In the genomic region with DNA sequence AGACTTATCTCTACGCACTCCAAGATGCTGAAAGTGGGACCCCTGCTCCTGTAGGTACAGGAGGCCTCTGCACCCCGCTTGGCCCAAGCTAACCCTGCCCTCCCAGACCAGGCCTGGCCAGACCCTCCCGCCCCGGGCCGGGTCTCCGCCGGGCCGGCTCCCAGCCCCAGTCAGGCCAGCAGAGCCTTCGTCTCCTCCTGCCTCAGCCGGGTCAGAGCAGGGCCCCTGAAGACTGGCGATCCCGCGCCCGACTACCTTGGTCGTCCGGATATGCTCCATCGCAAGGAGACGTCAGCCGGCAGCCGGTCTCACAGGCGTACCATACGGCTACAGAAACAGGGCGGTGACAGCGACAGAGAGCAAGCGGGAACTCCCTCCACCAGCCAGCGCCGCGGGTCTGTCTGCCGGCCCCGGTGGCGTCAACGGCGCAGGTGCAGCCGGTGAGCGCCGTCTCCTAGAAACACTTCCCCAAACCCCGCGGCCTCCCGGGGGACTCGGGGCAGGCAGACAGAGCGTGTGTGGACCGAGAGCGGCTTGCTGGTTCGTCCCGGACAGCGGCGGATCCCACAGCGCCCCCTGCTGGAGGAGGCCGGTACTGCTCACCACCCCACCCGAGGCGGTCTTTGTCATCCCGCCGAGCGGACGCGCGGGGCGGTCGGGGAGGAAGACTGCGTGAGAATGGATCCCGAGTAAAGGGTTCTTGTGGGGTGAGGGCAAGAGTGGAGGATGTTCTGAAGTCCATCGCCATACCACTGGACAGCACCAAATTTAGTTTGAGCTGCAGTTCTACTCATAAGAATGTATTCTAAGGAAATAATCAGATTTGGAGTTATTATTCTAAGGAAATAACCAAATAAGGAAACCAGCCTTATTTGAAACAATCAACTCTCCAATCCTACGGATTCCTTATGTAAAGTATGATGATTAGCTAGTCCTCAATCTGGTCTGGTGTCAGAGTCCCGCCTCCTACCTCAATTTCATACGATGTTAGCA, we compare ENCODE assay signal across 8 cellular contexts.
DNase-seq lines count a peak whose midpoint lies in the region; ATAC-seq and TF ChIP-seq lines count a peak whose summit lies in the region.

TSS of gene MTMR6 (minus strand) at position 520 of the 993 bp plus-strand sequence. CDS start at position 279, 241 bp downstream.

- peak; percentile 71 for TF ChIP-seq CTCF in HL-60 (IDR thresholded peaks at IDR 0.05; ENCODE audit: insufficient read depth, low read length)

- peak within 1 kb of the TSS; percentile 98 for H3K4me3 ChIP-seq in HL-60 (replicated peaks; ENCODE audit: insufficient read depth, low read length)

- ATAC-seq in GM19455 (IDR thresholded peaks at IDR 0.05; ENCODE audit: unreplicated experiment), result peak; percentile 96

- peak within 1 kb of the TSS; percentile 96 for H3K27ac ChIP-seq in HL-60 (replicated peaks)

- no peaks in the 10 kb centered on the region for H3K27me3 ChIP-seq in HL-60 (ENCODE audit: insufficient read depth, poor library complexity, severe bottlenecking)

- peak; percentile 47 for DNase-seq in CMK (ENCODE audit: low read depth)
- DNase-seq in HL-60 (ENCODE audit: low read depth in 1 of 2, low spot score in 1 of 2), result peak; percentile 89 to 97
- peak; percentile 56 for DNase-seq in NK-92 (lab: John Stamatoyannopoulos, UW; ENCODE audit: unreplicated experiment)
- DNase-seq in activated CD8-positive, alpha-beta memory T cell treated with anti-CD3 and anti-CD28 coated beads for 24 hours, result peak; percentile 100
- peak; percentile 90 for DNase-seq in effector CD8-positive, alpha-beta T cell (lab: John Stamatoyannopoulos, UW)
- DNase-seq in medulla oblongata (ENCODE audit: extremely low spot score), result peak; percentile 93
- peak; percentile 80 for DNase-seq in stimulated activated CD8-positive, alpha-beta memory T cell treated with anti-CD3 and anti-CD28 coated beads, Interleukin-12 subunit alpha, Interleukin-12 subunit beta, amount 100 ng/mL, for 24 hours (ENCODE audit: extremely low read depth)

Comparison
In these comparisons a context has a peak if more than half of its experiments do, and no peak if none do; other contexts are left out.
1. Peak in every context shown above with its lines: DNase-seq, ATAC-seq, H3K4me3 ChIP-seq and H3K27ac ChIP-seq.
2. DNase-seq: peak in every context shown above with its lines; median percentile 100 in activated CD8-positive, alpha-beta memory T cell treated with anti-CD3 and anti-CD28 coated beads for 24 hours; 93 in HL-60; 93 in medulla oblongata; 90 in effector CD8-positive, alpha-beta T cell; 80 in stimulated activated CD8-positive, alpha-beta memory T cell treated with anti-CD3 and anti-CD28 coated beads, Interleukin-12 subunit alpha, Interleukin-12 subunit beta, amount 100 ng/mL, for 24 hours; 56 in NK-92; 47 in CMK.